ENCODE assay signal across 8 cellular contexts in the genomic region with DNA sequence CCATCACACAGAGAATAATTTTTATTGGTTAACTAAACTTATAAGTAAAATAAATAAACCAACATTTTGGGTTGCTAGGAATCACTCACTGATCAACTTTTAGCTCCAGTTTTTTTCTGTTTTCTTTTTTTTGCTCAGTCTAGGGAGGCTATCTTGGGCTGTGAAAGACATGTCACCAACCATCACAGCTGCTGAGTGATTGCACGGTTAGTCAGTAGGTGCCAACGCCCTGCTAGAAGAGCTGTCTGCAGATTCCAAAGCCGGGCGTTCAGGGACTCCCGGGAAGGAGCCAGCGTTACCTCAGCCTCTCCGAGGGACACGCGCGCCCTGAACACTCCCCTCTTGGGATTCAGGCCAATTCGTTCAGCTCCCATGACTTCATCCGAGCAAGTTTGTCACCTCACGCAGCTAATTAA. TPM values are rescaled to one million over a fixed set of nuclear protein-coding genes. Genes with fewer than 3 reads are reported as not detected.
DNase-seq lines count a peak whose midpoint lies in the region; ATAC-seq and TF ChIP-seq lines count a peak whose summit lies in the region.

No MANE protein-coding gene starts in this region.

- no peak for TF ChIP-seq CTCF in endothelial cell (IDR thresholded peaks at IDR 0.05; ENCODE audit: unreplicated experiment)

- DNase-seq in GM03348 (ENCODE audit: low spot score): peak; percentile 87
- DNase-seq in T-helper 17 cell: peak in 2 of 3 donors; percentile 7 to 17
- DNase-seq in endothelial cell (ENCODE audit: low spot score): no peak
- no peak for DNase-seq in KG1 (lab: John Stamatoyannopoulos, UW)
- DNase-seq in pons (ENCODE audit: low spot score): no peak

- H3K9ac ChIP-seq in mucosa of rectum (ENCODE audit: low read depth in 1 of 2, low read length in 2 of 2): peak overlapping the region; percentile 76 to 98

- H3K4me1 Mint-ChIP-seq in T-helper 17 cell (peaks cover 31% of the 10 kb centered on the region), endothelial cell (ENCODE audit: unreplicated experiment) (peaks cover 26% of the 10 kb centered on the region)

- ATAC-seq in GM21381 (IDR thresholded peaks at IDR 0.05; ENCODE audit: unreplicated experiment) (peak; percentile 22), HG03565 (IDR thresholded peaks at IDR 0.05; ENCODE audit: unreplicated experiment) (peak; percentile 12), T-helper 17 cell (peak; percentile 12)

- peak overlapping the region; percentile 94 to 95 for H3K27ac ChIP-seq in mucosa of rectum (ENCODE audit: low read depth in 2 of 2, low read length in 2 of 2)

- peaks cover 2% of the 10 kb centered on the region for H3K36me3 Mint-ChIP-seq in T-helper 17 cell (ENCODE audit: low read depth)
- no peaks in the 10 kb centered on the region for H3K36me3 Mint-ChIP-seq in endothelial cell (ENCODE audit: low read depth, unreplicated experiment)

- H3K4me1 ChIP-seq in mucosa of rectum (ENCODE audit: control insufficient read depth in 2 of 2, insufficient read depth in 2 of 2, low read length in 2 of 2): peaks cover 17 to 20% of the 10 kb centered on the region in 2 donors

- no peaks in the 10 kb centered on the region for H3K9me3 Mint-ChIP-seq in endothelial cell (ENCODE audit: unreplicated experiment)

- H3K4me3 Mint-ChIP-seq in T-helper 17 cell (peak overlapping the region; percentile 98), endothelial cell (ENCODE audit: unreplicated experiment) (peak overlapping the region; percentile 96)

- peak overlapping the region; percentile 100 for H3K27ac Mint-ChIP-seq in T-helper 17 cell
- H3K27ac Mint-ChIP-seq in endothelial cell (ENCODE audit: unreplicated experiment): peak overlapping the region; percentile 99

- H3K9me3 ChIP-seq in T-helper 17 cell (ENCODE audit: control insufficient read depth, low read length, poor library complexity, severe bottlenecking): no peaks in the 10 kb centered on the region
- no peaks in the 10 kb centered on the region for H3K9me3 ChIP-seq in mucosa of rectum (ENCODE audit: control insufficient read depth in 2 of 2, low read length in 2 of 2)

- H3K36me3 ChIP-seq in mucosa of rectum (ENCODE audit: control insufficient read depth in 2 of 2, insufficient read depth in 2 of 2, low read length in 2 of 2): no peaks in the 10 kb centered on the region

- no peaks in the 10 kb centered on the region for H3K27me3 ChIP-seq in mucosa of rectum (ENCODE audit: control insufficient read depth in 2 of 2, insufficient read depth in 2 of 2, low read length in 2 of 2)

- H3K4me3 ChIP-seq in mucosa of rectum (ENCODE audit: low read length in 2 of 2): peak overlapping the region; percentile 91 to 99

- no peaks in the 10 kb centered on the region for H3K27me3 Mint-ChIP-seq in T-helper 17 cell
- H3K27me3 Mint-ChIP-seq in endothelial cell (ENCODE audit: unreplicated experiment): no peaks in the 10 kb centered on the region

RNA-seq across cellular contexts. Expression of gene STAM, which starts 0.6 kb away (rescaled TPM):
- total RNA-seq in T-helper 17 cell (10 to 100 TPM; 55.9 to 65.8 TPM), endothelial cell (ENCODE audit: unreplicated experiment) (22.0 TPM)

RNA-seq across cellular contexts. Expression of gene HACD1, which starts 26.2 kb away (rescaled TPM):
- total RNA-seq in T-helper 17 cell (1 to 10 TPM in 1 of 2 donors, under 1 TPM in 1; 0.44 to 3.7 TPM), endothelial cell (ENCODE audit: unreplicated experiment) (17.9 TPM)

Comparison
In these comparisons a context has a peak if more than half of its experiments do, and no peak if none do; other contexts are left out.
1. DNase-seq: peak in GM03348 (single experiment) and T-helper 17 cell (2 of 3); none in endothelial cell (single experiment), KG1 (single experiment) and pons (single experiment).
2. Peak in every context shown above with its lines, with median percentiles within 50 percentile points of each other: ATAC-seq.